In the genomic region with DNA sequence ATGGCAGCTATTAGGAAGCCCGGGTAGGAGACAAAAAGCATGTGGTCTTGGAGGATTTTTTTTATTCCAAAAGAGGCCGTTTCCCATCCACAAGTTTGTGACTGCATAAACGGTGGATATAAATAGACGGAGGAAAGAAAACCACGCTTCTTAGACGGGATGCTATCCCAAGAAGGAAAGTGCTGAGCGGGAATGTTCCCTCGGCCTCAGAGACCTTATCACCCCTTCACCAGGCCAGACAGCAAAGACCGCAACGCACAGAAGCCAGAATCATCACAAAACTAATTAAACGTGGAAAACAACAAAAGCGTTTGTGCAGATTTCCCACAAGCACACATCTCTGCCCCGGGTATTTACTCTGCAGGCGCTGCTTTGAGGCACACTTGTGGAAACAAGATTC, we compare ENCODE assay signal across 25 cellular contexts. TPM values are rescaled to one million over a fixed set of nuclear protein-coding genes. Genes with fewer than 3 reads are reported as not detected.
A peak's percentile ranks its signal among the peaks of the same experiment; 100 is the strongest.
DNase-seq lines count a peak whose midpoint lies in the region; ATAC-seq and TF ChIP-seq lines count a peak whose summit lies in the region.
"Had no signal": no experiment of that assay in that cellular context is flagged by ENCODE, and none has a peak within 500 bp of the region (broad histone marks: within the 10 kb centered on the region; RNA-seq: fewer than 3 reads in every experiment).

No MANE protein-coding gene starts in this region.

- H2BK5ac ChIP-seq in IMR-90 (ENCODE audit: low read depth, low read length, poor library complexity, severe bottlenecking): no peak overlapping the region

- no peak overlapping the region for H4K91ac ChIP-seq in IMR-90 (ENCODE audit: insufficient read depth, low read depth, low read length)

- no peak overlapping the region for H2AK9ac ChIP-seq in IMR-90 (replicated peaks; ENCODE audit: low read depth, low read length, poor library complexity)

- H3K27ac Mint-ChIP-seq in activated T-cell treated with anti-CD3 and anti-CD28 coated beads, Interleukin-2, amount 50 U/mL, for 24 hours: peak overlapping the region; percentile 15
- peak overlapping the region; percentile 31 for H3K27ac Mint-ChIP-seq in activated T-helper 17 cell treated with anti-CD3 and anti-CD28 coated beads, Interleukin-2, amount 50 U/mL, for 72 hours
- peak overlapping the region in 6 of 9 donors; percentile 0 to 82 (median 33) for H3K27ac Mint-ChIP-seq in naive thymus-derived CD4-positive, alpha-beta T cell
- H3K27ac Mint-ChIP-seq: activated T-helper 1 cell treated with anti-CD3 and anti-CD28 coated beads, Interleukin-12 subunit alpha, Interleukin-12 subunit beta, Interleukin-2, Interleukin-4 antibody, amounts not matched to agents 30 ng/mL and 10 ng/mL and 1 ng/mL, durations not matched to agents 14 hours and 24 hours and 36 hours; GM23338 had no signal

- H3K23ac ChIP-seq in IMR-90 (ENCODE audit: low read depth, low read length): no peak overlapping the region

- intact Hi-C loops in IMR-90 (cut with micrococcal nuclease) (no loop called here), esophagus muscularis mucosa (cut with DNase I) (no loop called here)
- intact Hi-C loops in naive thymus-derived CD4-positive, alpha-beta T cell (cut with micrococcal nuclease): no loop called here

- no peak overlapping the region for H2AK5ac ChIP-seq in IMR-90 (ENCODE audit: low read depth, low read length)

- no peak overlapping the region for H3K4ac ChIP-seq in IMR-90 (ENCODE audit: low read depth, low read length)

- in situ Hi-C loops in IMR-90 (cut with MboI; ENCODE audit: low sequenced_read_pairs): no loop called here

- H3K4me3 ChIP-seq in IMR-90 (ENCODE audit: insufficient read depth, low read depth, low read length) (no peak overlapping the region), esophagus muscularis mucosa (no peak overlapping the region)
- H3K4me3 ChIP-seq in naive thymus-derived CD4-positive, alpha-beta T cell (ENCODE audit: low read length): no peak overlapping the region
- H3K4me3 ChIP-seq: GM23338, K562, thyroid gland had no signal

- H2BK15ac ChIP-seq in IMR-90 (ENCODE audit: low read depth, low read length): no peak overlapping the region

- H3K9me3 Mint-ChIP-seq in activated T-cell treated with anti-CD3 and anti-CD28 coated beads, Interleukin-2, amount 50 U/mL, for 24 hours: no peaks in the 10 kb centered on the region
- no peaks in the 10 kb centered on the region for H3K9me3 Mint-ChIP-seq in activated T-helper 17 cell treated with anti-CD3 and anti-CD28 coated beads, Interleukin-2, amount 50 U/mL, for 72 hours
- no peaks in the 10 kb centered on the region for H3K9me3 Mint-ChIP-seq in naive thymus-derived CD4-positive, alpha-beta T cell
- H3K9me3 Mint-ChIP-seq: activated T-helper 1 cell treated with anti-CD3 and anti-CD28 coated beads, Interleukin-12 subunit alpha, Interleukin-12 subunit beta, Interleukin-2, Interleukin-4 antibody, amounts not matched to agents 30 ng/mL and 10 ng/mL and 1 ng/mL, durations not matched to agents 14 hours and 24 hours and 36 hours; GM23338; neural crest cell had no signal

- CTCF ChIA-PET in IMR-90 (lab: Yijun Ruan, JAX): no interaction called here
- CTCF ChIA-PET in naive thymus-derived CD4-positive, alpha-beta T cell (lab: Charles Lee): interaction anchor here (1.7 kb wide), 2 partner anchors 337 to 418 kb away, joined by 3 to 5 read pairs; no protein-coding TSS in a partner anchor

- H3K27ac ChIP-seq in IMR-90 (ENCODE audit: insufficient read depth, low read length) (no peak overlapping the region), esophagus muscularis mucosa (replicated peaks in 1 of 4) (no peak overlapping the region)
- H3K27ac ChIP-seq in naive thymus-derived CD4-positive, alpha-beta T cell (ENCODE audit: low read depth, low read length): no peak overlapping the region
- H3K27ac ChIP-seq: thyroid gland had no signal

- H3K4me1 Mint-ChIP-seq in activated T-cell treated with anti-CD3 and anti-CD28 coated beads, Interleukin-2, amount 50 U/mL, for 24 hours (ENCODE audit: low read depth): peaks cover 14% of the 10 kb centered on the region
- no peaks in the 10 kb centered on the region for H3K4me1 Mint-ChIP-seq in activated T-helper 17 cell treated with anti-CD3 and anti-CD28 coated beads, Interleukin-2, amount 50 U/mL, for 72 hours
- H3K4me1 Mint-ChIP-seq in naive thymus-derived CD4-positive, alpha-beta T cell: peaks cover 0 to 17% (median 11%) of the 10 kb centered on the region in 7 donors

- TF ChIP-seq CTCF in IMR-90 (conservative IDR thresholded peaks at IDR 0.05; ENCODE audit: low read depth, low read length): no peak
- no peak for TF ChIP-seq CTCF in esophagus muscularis mucosa (IDR thresholded peaks at IDR 0.05)

- H4K5ac ChIP-seq in IMR-90 (ENCODE audit: low read depth, low read length): no peak overlapping the region

- dilution Hi-C loops in IMR-90 (cut with HindIII; ENCODE audit: low sequenced_read_pairs, unreplicated experiment): no loop called here

- no peaks in the 10 kb centered on the region for H3K27me3 Mint-ChIP-seq in activated T-cell treated with anti-CD3 and anti-CD28 coated beads, Interleukin-2, amount 50 U/mL, for 24 hours
- no peaks in the 10 kb centered on the region for H3K27me3 Mint-ChIP-seq in activated T-helper 17 cell treated with anti-CD3 and anti-CD28 coated beads, Interleukin-2, amount 50 U/mL, for 72 hours
- no peaks in the 10 kb centered on the region for H3K27me3 Mint-ChIP-seq in naive thymus-derived CD4-positive, alpha-beta T cell

- H3K79me1 ChIP-seq in IMR-90 (ENCODE audit: low read depth in 1 of 2, low read length in 2 of 2): peaks cover 6 to 28% of the 10 kb centered on the region in 2 experiments; a peak in 3 of 4 replicates

- no peak overlapping the region for H3K18ac ChIP-seq in IMR-90 (ENCODE audit: low read depth, low read length)

- ATAC-seq in IMR-90 (ENCODE audit: low read depth): no peak
- no peak for ATAC-seq in activated T-helper 17 cell treated with anti-CD3 and anti-CD28 coated beads, Interleukin-2, amount 50 U/mL, for 72 hours (replicated peaks)
- ATAC-seq in naive thymus-derived CD4-positive, alpha-beta T cell: no peak
- ATAC-seq in HG02885 (IDR thresholded peaks at IDR 0.05; ENCODE audit: poor library complexity, unreplicated experiment): no peak
- ATAC-seq: K562 had no signal

- no peak overlapping the region for H4K8ac ChIP-seq in IMR-90 (ENCODE audit: low read depth in 2 of 2, low read length in 2 of 2)

- H3K56ac ChIP-seq in IMR-90 (ENCODE audit: extremely low read depth, insufficient read depth, low read length): no peak overlapping the region

- peaks cover 12% of the 10 kb centered on the region for H3K36me3 Mint-ChIP-seq in activated T-cell treated with anti-CD3 and anti-CD28 coated beads, Interleukin-2, amount 50 U/mL, for 24 hours (ENCODE audit: low read depth)
- H3K36me3 Mint-ChIP-seq in activated T-helper 17 cell treated with anti-CD3 and anti-CD28 coated beads, Interleukin-2, amount 50 U/mL, for 72 hours (ENCODE audit: low read depth): peaks cover 17% of the 10 kb centered on the region
- H3K36me3 Mint-ChIP-seq in naive thymus-derived CD4-positive, alpha-beta T cell: peaks cover 2 to 13% (median 8%) of the 10 kb centered on the region in 5 donors

- TF ChIP-seq POLR2A in IMR-90 (IDR thresholded peaks at IDR 0.05; ENCODE audit: low read depth, low read length) (no peak), esophagus muscularis mucosa (IDR thresholded peaks at IDR 0.05; ENCODE audit: low read depth) (no peak)

- peaks cover 11% of the 10 kb centered on the region for H3K4me1 ChIP-seq in IMR-90 (ENCODE audit: control insufficient read depth, insufficient read depth, low read length)
- H3K4me1 ChIP-seq in naive thymus-derived CD4-positive, alpha-beta T cell (ENCODE audit: control insufficient read depth in 2 of 2, insufficient read depth in 2 of 2, low read length in 2 of 2): no peaks in the 10 kb centered on the region
- H3K4me1 ChIP-seq in esophagus muscularis mucosa: peaks cover 0 to 14% (median 11%) of the 10 kb centered on the region in 4 donors
- H3K4me1 ChIP-seq: thyroid gland had no signal

- peaks cover 3% of the 10 kb centered on the region; the same call in 1 of the 2 replicates for H4K20me1 ChIP-seq in IMR-90 (ENCODE audit: insufficient read depth, low read length)

- no peak overlapping the region for H3K4me3 Mint-ChIP-seq in activated T-cell treated with anti-CD3 and anti-CD28 coated beads, Interleukin-2, amount 50 U/mL, for 24 hours
- peak overlapping the region; percentile 10 for H3K4me3 Mint-ChIP-seq in activated T-helper 17 cell treated with anti-CD3 and anti-CD28 coated beads, Interleukin-2, amount 50 U/mL, for 72 hours
- H3K4me3 Mint-ChIP-seq in naive thymus-derived CD4-positive, alpha-beta T cell: peak overlapping the region in 6 of 10 donors; percentile 3 to 53 (median 26)
- H3K4me3 Mint-ChIP-seq: activated T-helper 1 cell treated with anti-CD3 and anti-CD28 coated beads, Interleukin-12 subunit alpha, Interleukin-12 subunit beta, Interleukin-2, Interleukin-4 antibody, amounts not matched to agents 30 ng/mL and 10 ng/mL and 1 ng/mL, durations not matched to agents 14 hours and 24 hours and 36 hours; GM23338; neural crest cell had no signal

- no peak for TF ChIP-seq EP300 in esophagus muscularis mucosa (IDR thresholded peaks at IDR 0.05)

- H2AFZ ChIP-seq in IMR-90 (replicated peaks; ENCODE audit: low read length, poor library complexity): no peak overlapping the region
- H2AFZ ChIP-seq: GM23338 had no signal

- 74% methylated on average over 6 of the region's 14 CpGs; no CpG with 5 or more reads in 1 of the 2 experiments for WGBS in IMR-90 (ENCODE audit: extremely low coverage in 2 of 2, insufficient read length in 1 of 2), 2 experiments
- 80% methylated on average over 14 of the region's 14 CpGs for WGBS in esophagus muscularis mucosa

- H3K4me2 ChIP-seq in IMR-90 (ENCODE audit: low read depth, low read length): no peak overlapping the region
- H3K4me2 ChIP-seq: GM23338 had no signal

- DNase-seq in activated T-cell treated with anti-CD3 and anti-CD28 coated beads, Interleukin-2, amount 50 U/mL, for 24 hours: no peak
- DNase-seq in activated T-cell treated with anti-CD3 and anti-CD28 coated beads, Interleukin-2, amount 50 U/mL, for 1 hour: no peak
- DNase-seq in IMR-90 (no peak), esophagus muscularis mucosa (ENCODE audit: extremely low spot score) (no peak)
- DNase-seq in naive thymus-derived CD4-positive, alpha-beta T cell: no peak
- DNase-seq in stimulated activated CD4-positive, alpha-beta T cell treated with anti-CD3 and anti-CD28 coated beads, Interleukin-1b, Interleukin-23, amount 100 ng/mL, for 48 hours: no peak
- DNase-seq: activated CD4-positive, alpha-beta T cell treated with anti-CD3 and anti-CD28 coated beads for 4 hours; activated naive CD4-positive, alpha-beta T cell treated with anti-CD3 and anti-CD28 coated beads, Interleukin-2, amount 50 U/mL, for 16 hours; aorta; BE2C; hippocampal formation; NCI-H1092; NCI-H1694 treated with DMSO at 0.1 percent for 48 hours; NCI-H524; OCI-M1; stimulated activated CD4-positive, alpha-beta T cell treated with anti-CD3 and anti-CD28 coated beads, Interleukin-2, amount 100 ng/mL, for 24 hours; stimulated activated CD8-positive, alpha-beta memory T cell treated with anti-CD3 and anti-CD28 coated beads, Interleukin-4, amount 100 ng/mL, for 48 hours; T-helper 2 cell; thyroid gland had no signal

- POLR2A ChIA-PET in IMR-90 (lab: Charles Lee; ENCODE audit: unreplicated experiment): no interaction called here
- POLR2A ChIA-PET in naive thymus-derived CD4-positive, alpha-beta T cell (lab: Charles Lee): interaction anchor here (0.7 kb wide), 1 partner anchor 88 kb away, joined by 3 read pairs; no protein-coding TSS in a partner anchor

- no peak overlapping the region for H3K14ac ChIP-seq in IMR-90 (replicated peaks; ENCODE audit: low read depth, low read length)

- no peaks in the 10 kb centered on the region for H3K9me1 ChIP-seq in IMR-90 (ENCODE audit: insufficient read depth, low read length)

- no peaks in the 10 kb centered on the region for H3K27me3 ChIP-seq in IMR-90 (ENCODE audit: control insufficient read depth, insufficient read depth, low read length)
- H3K27me3 ChIP-seq in naive thymus-derived CD4-positive, alpha-beta T cell (ENCODE audit: control insufficient read depth in 2 of 2, insufficient read depth in 2 of 2, low read length in 2 of 2): no peaks in the 10 kb centered on the region
- H3K27me3 ChIP-seq in esophagus muscularis mucosa: no peaks in the 10 kb centered on the region
- H3K27me3 ChIP-seq: BE2C, thyroid gland had no signal

- H3K9ac ChIP-seq in IMR-90 (ENCODE audit: low read depth, low read length): no peak overlapping the region

- TF ChIP-seq RAD21 in IMR-90 (IDR thresholded peaks at IDR 0.05; ENCODE audit: low read length): no peak

- no peaks in the 10 kb centered on the region for H3K36me3 ChIP-seq in IMR-90 (ENCODE audit: control insufficient read depth, insufficient read depth, low read length)
- H3K36me3 ChIP-seq in naive thymus-derived CD4-positive, alpha-beta T cell (ENCODE audit: control insufficient read depth in 2 of 3, insufficient read depth in 3 of 3, low read length in 3 of 3): peaks cover 0 to 5% (median 0%) of the 10 kb centered on the region in 3 experiments
- H3K36me3 ChIP-seq in esophagus muscularis mucosa: peaks cover 0 to 14% (median 2%) of the 10 kb centered on the region in 4 donors
- H3K36me3 ChIP-seq: BE2C, thyroid gland had no signal

- H3K9me3 ChIP-seq in IMR-90 (ENCODE audit: control insufficient read depth, insufficient read depth, low read length) (no peaks in the 10 kb centered on the region), esophagus muscularis mucosa (no peaks in the 10 kb centered on the region)
- H3K9me3 ChIP-seq in naive thymus-derived CD4-positive, alpha-beta T cell (ENCODE audit: control insufficient read depth in 2 of 3, low read length in 3 of 3): no peaks in the 10 kb centered on the region
- H3K9me3 ChIP-seq: BE2C, thyroid gland had no signal

- no TSS peak for BruUV-seq in IMR-90 (replicated peaks; lab: Mats Ljungman, UMichigan)

- H2BK20ac ChIP-seq in IMR-90 (ENCODE audit: low read depth, low read length): no peak overlapping the region

- peak overlapping the region; percentile 21; the same call in 1 of the 2 replicates for H2BK120ac ChIP-seq in IMR-90 (ENCODE audit: low read depth, low read length)

RNA-seq across cellular contexts. Expression of gene HLCS, which starts 43.2 kb away (rescaled TPM):
- 18.1 and 21.0 TPM in 2 replicates for total RNA-seq in IMR-90 (2012; rRNA removed)
- 8.6 and 10.6 TPM in 2 replicates for polyA plus RNA-seq in IMR-90 (2012; rRNA removed)
- polyA plus RNA-seq in IMR-90 (2012; cell fraction: cytosol; rRNA removed): 4.1 and 5.8 TPM in 2 replicates
- polyA plus RNA-seq in IMR-90 (2012; cell fraction: nucleus; rRNA removed; ENCODE audit: low replicate concordance): 4.2 and 15.2 TPM in 2 replicates
- 10 to 100 TPM; 14.5 to 17.8 TPM for total RNA-seq in activated T-helper 17 cell treated with anti-CD3 and anti-CD28 coated beads, Interleukin-2, amount 50 U/mL, for 72 hours
- 10 to 100 TPM in 3 of 5 experiments, 1 to 10 TPM in 2; 8.8 to 19.3 (median 12.2) TPM for total RNA-seq in naive thymus-derived CD4-positive, alpha-beta T cell
- 1 to 10 TPM; 7.0 to 8.0 TPM for polyA plus RNA-seq in naive thymus-derived CD4-positive, alpha-beta T cell
- total RNA-seq in esophagus muscularis mucosa: 10 to 100 TPM; 15.9 to 25.3 (median 22.0) TPM
